Comparison of ENCODE assay signal across 8 cellular contexts in the genomic region with DNA sequence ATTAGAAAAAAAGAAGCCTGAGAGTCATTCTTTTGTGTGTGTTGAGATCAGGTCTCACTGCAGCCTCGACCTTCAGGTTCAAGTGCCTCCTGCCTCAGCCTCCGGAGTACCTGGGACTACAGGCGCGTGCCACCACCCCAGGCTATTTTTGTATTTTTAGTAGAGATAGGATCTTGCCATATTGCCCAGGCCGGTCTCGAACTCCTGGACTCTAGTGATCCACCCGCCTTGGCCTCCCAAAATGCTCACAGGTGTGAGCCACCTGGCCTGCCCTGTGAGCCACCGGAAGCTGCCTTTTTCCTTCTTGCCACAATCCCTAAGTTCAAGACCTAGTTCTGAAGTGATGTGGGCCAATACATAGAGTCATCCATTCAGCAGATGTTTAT. TPM values are rescaled to one million over a fixed set of nuclear protein-coding genes. Genes with fewer than 3 reads are reported as not detected.
DNase-seq lines count a peak whose midpoint lies in the region; ATAC-seq lines count a peak whose summit lies in the region.

No MANE protein-coding gene starts in this region.

- peak overlapping the region; percentile 99 for H3K27ac Mint-ChIP-seq in activated naive CD8-positive, alpha-beta T cell treated with anti-CD3 and anti-CD28 coated beads, Interleukin-2, amount 50 U/mL, for 24 hours

- H3K27me3 ChIP-seq in layer of hippocampus (ENCODE audit: control insufficient read depth, insufficient read depth, low read length), result no peaks in the 10 kb centered on the region

- no peaks in the 10 kb centered on the region for H3K9me3 Mint-ChIP-seq in activated naive CD8-positive, alpha-beta T cell treated with anti-CD3 and anti-CD28 coated beads, Interleukin-2, amount 50 U/mL, for 24 hours

- peaks cover 19% of the 10 kb centered on the region for H3K4me1 Mint-ChIP-seq in activated naive CD8-positive, alpha-beta T cell treated with anti-CD3 and anti-CD28 coated beads, Interleukin-2, amount 50 U/mL, for 24 hours

- ATAC-seq in activated naive CD8-positive, alpha-beta T cell treated with anti-CD3 and anti-CD28 coated beads, Interleukin-2, amount 50 U/mL, for 24 hours, result no peak
- no peak for ATAC-seq in esophagus mucosa

- peak overlapping the region; percentile 98 for H3K27ac ChIP-seq in layer of hippocampus (ENCODE audit: low read depth, low read length)
- H3K27ac ChIP-seq in substantia nigra (ENCODE audit: low read depth, low read length, poor library complexity, severe bottlenecking), result peak overlapping the region; percentile 97

- no peaks in the 10 kb centered on the region for H3K36me3 Mint-ChIP-seq in activated naive CD8-positive, alpha-beta T cell treated with anti-CD3 and anti-CD28 coated beads, Interleukin-2, amount 50 U/mL, for 24 hours (ENCODE audit: low read depth)

- peak overlapping the region; percentile 97 for H3K4me3 Mint-ChIP-seq in activated naive CD8-positive, alpha-beta T cell treated with anti-CD3 and anti-CD28 coated beads, Interleukin-2, amount 50 U/mL, for 24 hours

- DNase-seq in activated CD4-positive, alpha-beta T cell treated with anti-CD3 and anti-CD28 coated beads for 48 hours, result peak; percentile 10
- no peak for DNase-seq in activated CD4-positive, alpha-beta T cell treated with anti-CD3 and anti-CD28 coated beads, Interleukin-2, amount 50 U/mL, for 48 hours
- DNase-seq in activated naive CD8-positive, alpha-beta T cell treated with anti-CD3 and anti-CD28 coated beads, Interleukin-2, amount 50 U/mL, for 24 hours, result peak; percentile 6
- DNase-seq in substantia nigra (lab: John Stamatoyannopoulos, UW) (peak in 1 of 49 donors; percentile 27), globus pallidus (ENCODE audit: low spot score) (no peak)
- no peak for DNase-seq in effector CD4-positive, alpha-beta T cell

- peaks cover 11% of the 10 kb centered on the region for H3K27me3 Mint-ChIP-seq in activated naive CD8-positive, alpha-beta T cell treated with anti-CD3 and anti-CD28 coated beads, Interleukin-2, amount 50 U/mL, for 24 hours

RNA-seq across cellular contexts. Expression of gene CTSO, which starts 0.4 kb away (rescaled TPM):
- total RNA-seq in esophagus mucosa, result 2.4 TPM

RNA-seq across cellular contexts. Expression of gene TDO2, which starts 50.6 kb away (rescaled TPM):
- 0.40 TPM for total RNA-seq in esophagus mucosa

Comparison
In these comparisons a context has a peak if more than half of its experiments do, and no peak if none do; other contexts are left out.
1. DNase-seq: peak in activated CD4-positive, alpha-beta T cell treated with anti-CD3 and anti-CD28 coated beads for 48 hours (single experiment) and activated naive CD8-positive, alpha-beta T cell treated with anti-CD3 and anti-CD28 coated beads, Interleukin-2, amount 50 U/mL, for 24 hours (single experiment); none in activated CD4-positive, alpha-beta T cell treated with anti-CD3 and anti-CD28 coated beads, Interleukin-2, amount 50 U/mL, for 48 hours (0 of 2), effector CD4-positive, alpha-beta T cell (single experiment) and globus pallidus (single experiment).